ENCODE assay signal across 8 cellular contexts in genomic region chr16:69709456-69710084, GRCh38. TPM values are rescaled to one million over a fixed set of nuclear protein-coding genes. Genes with fewer than 3 reads are reported as not detected.
DNase-seq lines count a peak whose midpoint lies in the region; ATAC-seq, FAIRE-seq and TF ChIP-seq lines count a peak whose summit lies in the region.

No MANE protein-coding gene starts in this region.

- H3K4me3 Mint-ChIP-seq in progenitor cell of endocrine pancreas (ENCODE audit: low read depth), result no peak overlapping the region
- H3K4me3 Mint-ChIP-seq in activated naive CD4-positive, alpha-beta T cell treated with anti-CD3 and anti-CD28 coated beads for 36 hours, result no peak overlapping the region

- no peak for ATAC-seq in GM21360 (IDR thresholded peaks at IDR 0.05; ENCODE audit: unreplicated experiment)

- peak; percentile 56 for DNase-seq in GM12865 (ENCODE audit: low read depth)
- peak; percentile 9 for DNase-seq in NCI-H2029 treated with DMSO at 0.1 percent for 48 hours (lab: John Stamatoyannopoulos, UW)
- DNase-seq in frontal cortex (ENCODE audit: low spot score in 2 of 2), result peak; percentile 48 to 54
- no peak for DNase-seq in progenitor cell of endocrine pancreas (ENCODE audit: low spot score, unreplicated experiment)
- no peak for DNase-seq in activated naive CD4-positive, alpha-beta T cell treated with anti-CD3 and anti-CD28 coated beads for 36 hours

- no peak overlapping the region for H3K4me3 ChIP-seq in GM12865 (ENCODE audit: low read depth, low read length)

- H3K27ac ChIP-seq in VCaP, result no peak overlapping the region; the same call in none of the 2 replicates

- intact Hi-C loops in activated naive CD4-positive, alpha-beta T cell treated with anti-CD3 and anti-CD28 coated beads for 36 hours (cut with micrococcal nuclease), result loop anchor here (1.0 to 5.0 kb wide), 4 partner anchors 45 to 312 kb away; partner anchors contain the start of genes NOB1 and WWP2

- CTCF ChIA-PET in activated naive CD4-positive, alpha-beta T cell treated with anti-CD3 and anti-CD28 coated beads for 36 hours (lab: Charles Lee), result interaction anchor here (0.6 to 6.2 kb wide), 15 partner anchors 9 to 381 kb away, joined by 3 to 58 read pairs (median 4); partner anchors contain the start of genes NOB1 and NQO1

- peaks cover 7% of the 10 kb centered on the region for H3K36me3 Mint-ChIP-seq in progenitor cell of endocrine pancreas (ENCODE audit: insufficient read depth)
- no peaks in the 10 kb centered on the region for H3K36me3 Mint-ChIP-seq in activated naive CD4-positive, alpha-beta T cell treated with anti-CD3 and anti-CD28 coated beads for 36 hours (ENCODE audit: low read depth)

- peaks cover 3% of the 10 kb centered on the region for H3K4me1 Mint-ChIP-seq in progenitor cell of endocrine pancreas (ENCODE audit: low read depth)
- H3K4me1 Mint-ChIP-seq in activated naive CD4-positive, alpha-beta T cell treated with anti-CD3 and anti-CD28 coated beads for 36 hours (ENCODE audit: low read depth), result peaks cover 8% of the 10 kb centered on the region

- H3K27me3 Mint-ChIP-seq in progenitor cell of endocrine pancreas, result no peaks in the 10 kb centered on the region
- no peaks in the 10 kb centered on the region for H3K27me3 Mint-ChIP-seq in activated naive CD4-positive, alpha-beta T cell treated with anti-CD3 and anti-CD28 coated beads for 36 hours (ENCODE audit: low read depth)

- no peak overlapping the region for H3K27ac Mint-ChIP-seq in progenitor cell of endocrine pancreas
- no peak overlapping the region for H3K27ac Mint-ChIP-seq in activated naive CD4-positive, alpha-beta T cell treated with anti-CD3 and anti-CD28 coated beads for 36 hours

- TF ChIP-seq CTCF in GM12865 (IDR thresholded peaks at IDR 0.05; ENCODE audit: insufficient read depth, low read depth, low read length, missing control alignments) (peak; percentile 50), VCaP (conservative IDR thresholded peaks at IDR 0.05) (peak; percentile 66), progenitor cell of endocrine pancreas (IDR thresholded peaks at IDR 0.05; ENCODE audit: unreplicated experiment) (peak; percentile 70)

- no peaks in the 10 kb centered on the region for H3K9me3 Mint-ChIP-seq in progenitor cell of endocrine pancreas (ENCODE audit: low read depth)
- H3K9me3 Mint-ChIP-seq in activated naive CD4-positive, alpha-beta T cell treated with anti-CD3 and anti-CD28 coated beads for 36 hours, result no peaks in the 10 kb centered on the region

- FAIRE-seq in A204.1 (lab: Jason Lieb, UNC) (peak; percentile 93), frontal cortex (lab: Jason Lieb, UNC) (peak; percentile 34)

RNA-seq across cellular contexts. Expression of gene NQO1, which starts 16.8 kb away (rescaled TPM):
- total RNA-seq in frontal cortex (4.1 TPM), progenitor cell of endocrine pancreas (175 and 183 TPM in 2 replicates)
- 10 to 100 TPM; 11.6 to 11.9 TPM for total RNA-seq in activated naive CD4-positive, alpha-beta T cell treated with anti-CD3 and anti-CD28 coated beads for 36 hours

RNA-seq across cellular contexts. Expression of gene NOB1, which starts 45.2 kb away (rescaled TPM):
- total RNA-seq in frontal cortex, result 11.4 TPM
- 56.1 and 60.4 TPM in 2 replicates for total RNA-seq in progenitor cell of endocrine pancreas
- 100 to 1,000 TPM; 110 to 114 TPM for total RNA-seq in activated naive CD4-positive, alpha-beta T cell treated with anti-CD3 and anti-CD28 coated beads for 36 hours

RNA-seq across cellular contexts. Expression of gene WWP2, which starts 52.6 kb away (rescaled TPM):
- total RNA-seq in frontal cortex (25.7 TPM), progenitor cell of endocrine pancreas (58.8 and 62.3 TPM in 2 replicates)
- total RNA-seq in activated naive CD4-positive, alpha-beta T cell treated with anti-CD3 and anti-CD28 coated beads for 36 hours, result 10 to 100 TPM; 27.7 to 32.3 TPM

Comparison
In these comparisons a context has a peak if more than half of its experiments do, and no peak if none do; other contexts are left out.
1. DNase-seq: peak in GM12865 (single experiment), NCI-H2029 treated with DMSO at 0.1 percent for 48 hours (single experiment) and frontal cortex (2 of 2); none in progenitor cell of endocrine pancreas (single experiment) and activated naive CD4-positive, alpha-beta T cell treated with anti-CD3 and anti-CD28 coated beads for 36 hours (single experiment).
2. RNA of gene NQO1, which starts 16.8 kb away (total RNA-seq): 175 to 183 TPM in progenitor cell of endocrine pancreas; 11.6 to 11.9 TPM in activated naive CD4-positive, alpha-beta T cell treated with anti-CD3 and anti-CD28 coated beads for 36 hours and 4.1 TPM in frontal cortex (single experiment); every median in the first group is over 10 times any median in the second.
3. Peak in every context shown above with its lines, with median percentiles within 50 percentile points of each other: CTCF ChIP-seq.